Comparison of ENCODE assay signal across 1 cellular context in the genomic region with DNA sequence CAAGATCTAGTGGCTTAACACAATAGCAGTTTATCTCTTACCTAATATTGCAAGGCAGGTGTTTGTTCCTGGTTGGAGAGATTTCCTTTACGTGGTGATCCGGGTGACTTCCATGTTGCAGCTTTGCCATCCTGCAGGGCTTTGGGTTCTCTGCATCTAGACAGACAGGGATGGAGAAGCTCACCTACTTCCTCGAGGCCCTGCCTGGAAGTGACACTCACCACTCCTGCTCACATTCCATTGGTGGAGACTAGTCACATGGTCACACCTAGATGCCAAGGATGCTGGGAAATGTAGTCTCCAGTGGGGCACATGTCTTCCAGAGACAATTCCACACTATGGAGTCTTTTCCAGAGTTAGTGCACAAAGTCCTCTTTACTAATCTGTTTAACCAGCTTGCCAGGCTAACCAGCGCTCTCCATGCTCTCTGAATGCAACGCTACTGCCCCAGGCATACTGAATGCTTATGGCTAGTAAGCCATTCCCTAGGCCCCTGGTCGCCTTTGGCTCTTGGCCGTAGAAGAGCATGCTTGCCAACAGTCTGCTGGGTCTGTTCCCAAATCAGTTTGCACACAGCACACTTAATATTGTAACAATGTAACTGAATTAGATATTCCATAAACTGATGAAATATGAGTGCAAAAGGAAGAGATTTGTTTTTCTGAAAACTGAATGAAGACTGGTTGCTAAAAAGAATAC.
TF ChIP-seq lines count a peak whose summit lies in the region.

No MANE protein-coding gene starts in this region.

TF ChIP-seq in IMR-90, 13 proteins besides CTCF, POLR2A, EP300 and RAD21 (continued from another document):
- TF ChIP-seq, protein P1, sequence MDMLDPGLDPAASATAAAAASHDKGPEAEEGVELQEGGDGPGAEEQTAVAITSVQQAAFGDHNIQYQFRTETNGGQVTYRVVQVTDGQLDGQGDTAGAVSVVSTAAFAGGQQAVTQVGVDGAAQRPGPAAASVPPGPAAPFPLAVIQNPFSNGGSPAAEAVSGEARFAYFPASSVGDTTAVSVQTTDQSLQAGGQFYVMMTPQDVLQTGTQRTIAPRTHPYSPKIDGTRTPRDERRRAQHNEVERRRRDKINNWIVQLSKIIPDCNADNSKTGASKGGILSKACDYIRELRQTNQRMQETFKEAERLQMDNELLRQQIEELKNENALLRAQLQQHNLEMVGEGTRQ (IDR thresholded peaks at IDR 0.05; ENCODE audit: low read depth, low read length), result peak; percentile 90
- TF ChIP-seq MAFK (IDR thresholded peaks at IDR 0.05; ENCODE audit: low read depth, low read length), result no peak
